8 cellular contexts compared by ENCODE assay signal in genomic region chr18:22563098-22563707, GRCh38.
DNase-seq lines count a peak whose midpoint lies in the region; ATAC-seq and TF ChIP-seq lines count a peak whose summit lies in the region.

No MANE protein-coding gene starts in this region.

- no peaks in the 10 kb centered on the region for H3K36me3 ChIP-seq in WERI-Rb-1

- H3K27ac ChIP-seq in WERI-Rb-1, result no peak overlapping the region

- TF ChIP-seq CTCF in WERI-Rb-1 (IDR thresholded peaks at IDR 0.05; ENCODE audit: low read depth, low read length), result peak; percentile 61

- DNase-seq in SIG-M5 treated with dmso at 0.1 percent for 504 hours (lab: John Stamatoyannopoulos, UW; ENCODE audit: unreplicated experiment) (peak; percentile 59), SIG-M5 (lab: John Stamatoyannopoulos, UW) (no peak), NCI-H146 treated with DMSO at 0.1 percent for 48 hours (lab: John Stamatoyannopoulos, UW; ENCODE audit: unreplicated experiment) (peak; percentile 73), WERI-Rb-1 (peak; percentile 18), Right ventricle myocardium superior (no peak), pulmonary artery endothelial cell (ENCODE audit: low read depth, low spot score) (peak; percentile 94)

- H3K4me3 ChIP-seq in WERI-Rb-1 (ENCODE audit: low read depth, low read length), result no peak overlapping the region

- H3K27me3 ChIP-seq in WERI-Rb-1 (ENCODE audit: insufficient read depth, low read depth, severe bottlenecking), result peaks cover 89% of the 10 kb centered on the region

- intact Hi-C loops in Right ventricle myocardium superior (cut with DNase I), result loop anchor here (10.0 kb wide), 1 partner anchor 568 kb away; no protein-coding TSS in a partner anchor

- no peaks in the 10 kb centered on the region for H3K9me3 ChIP-seq in WERI-Rb-1 (ENCODE audit: severe bottlenecking)

- ATAC-seq in HG02571 (IDR thresholded peaks at IDR 0.05; ENCODE audit: unreplicated experiment) (peak; percentile 68), Right ventricle myocardium superior (ENCODE audit: poor library complexity) (peak; percentile 66), GM18511 (IDR thresholded peaks at IDR 0.05; ENCODE audit: unreplicated experiment) (no peak)

Comparison
In these comparisons a context has a peak if more than half of its experiments do, and no peak if none do; other contexts are left out.
1. DNase-seq: peak in SIG-M5 treated with dmso at 0.1 percent for 504 hours (single experiment), NCI-H146 treated with DMSO at 0.1 percent for 48 hours (single experiment), WERI-Rb-1 (single experiment) and pulmonary artery endothelial cell (single experiment); none in SIG-M5 (single experiment) and Right ventricle myocardium superior (single experiment).